25 cellular contexts compared by ENCODE assay signal in genomic region chr14:31266437-31267331, GRCh38.
"Had no signal": no experiment of that assay in that cellular context is flagged by ENCODE, and none has a peak within 500 bp of the region (broad histone marks: within the 10 kb centered on the region; RNA-seq: fewer than 3 reads in every experiment).

No MANE protein-coding gene starts in this region.

- H3K27ac Mint-ChIP-seq: activated naive CD8-positive, alpha-beta T cell treated with anti-CD3 and anti-CD28 coated beads, Interleukin-2, amount 10 ng/mL, durations not matched to agents 7 days and 5 days; IgD-negative memory B cell had no signal

- H3K4me3 ChIP-seq: adrenal gland, MG63, Peyer's patch, SJCRH30 had no signal

- H3K27ac ChIP-seq: adrenal gland, KMS-11, Peyer's patch, RWPE1, SJCRH30 had no signal

- H3K4me2 ChIP-seq: KMS-11, SK-N-SH had no signal

- H3K9ac ChIP-seq: KMS-11, SK-N-SH had no signal

- H3K4me1 ChIP-seq: adrenal gland, SJCRH30 had no signal

- H3K27me3 ChIP-seq: adrenal gland, MG63, Peyer's patch, SJCRH30 had no signal

- H3K9me3 ChIP-seq: adrenal gland, MG63, Peyer's patch, SK-N-SH had no signal

- H3K4me3 Mint-ChIP-seq: activated naive CD8-positive, alpha-beta T cell treated with anti-CD3 and anti-CD28 coated beads, Interleukin-2, amount 10 ng/mL, durations not matched to agents 7 days and 5 days; IgD-negative memory B cell; WTC11 had no signal

- H3K36me3 ChIP-seq: adrenal gland, MG63, Peyer's patch, SJCRH30 had no signal

- DNase-seq: activated CD4-positive, alpha-beta T cell treated with anti-CD3 and anti-CD28 coated beads for 48 hours; activated CD4-positive, alpha-beta T cell treated with anti-CD3 and anti-CD28 coated beads, Interleukin-2, amount 50 U/mL, for 48 hours; activated CD4-positive, CD25-positive, alpha-beta regulatory T cell treated with anti-CD3 and anti-CD28 coated beads, Interleukin-2, amount 50 U/mL, for 72 hours; activated naive CD4-positive, alpha-beta T cell treated with anti-CD3 and anti-CD28 coated beads, Interleukin-2, amount 50 U/mL, for 16 hours; activated naive CD8-positive, alpha-beta T cell treated with anti-CD3 and anti-CD28 coated beads, Interleukin-2, amount 10 ng/mL, durations not matched to agents 7 days and 5 days; activated T-cell treated with anti-CD3 and anti-CD28 coated beads for 4 hours; adrenal gland; anterior cingulate cortex; MG63; NCI-H1105; NCI-H1436; NCI-H1694 treated with DMSO at 0.1 percent for 48 hours; NCI-H2029 treated with DMSO at 0.1 percent for 48 hours; NCI-H345; NCI-H510A; NCI-H82; Right ventricle myocardium superior; SJCRH30; SK-N-SH; T-helper 1 cell had no signal
